15 cellular contexts compared by ENCODE assay signal in genomic region chr13:98651716-98652115, GRCh38.
"Had no signal": no experiment of that assay in that cellular context is flagged by ENCODE, and none has a peak within 500 bp of the region (broad histone marks: within the 10 kb centered on the region; RNA-seq: fewer than 3 reads in every experiment).

No MANE protein-coding gene starts in this region.

- DNase-seq: activated CD4-positive, alpha-beta T cell treated with anti-CD3 and anti-CD28 coated beads, Interleukin-2, amount 10 ng/mL, durations not matched to agents 7 days and 5 days; activated gamma-delta T cell treated with Interleukin-2 at 50 U/mL for 16 hours; activated T-cell treated with anti-CD3 and anti-CD28 coated beads, Interleukin-2, amount 50 U/mL, for 1 hour; brain microvascular endothelial cell; central memory CD4-positive, alpha-beta T cell; effector memory CD4-positive, alpha-beta T cell; left lung; naive thymus-derived CD4-positive, alpha-beta T cell; spleen; stimulated activated CD4-positive, alpha-beta T cell treated with anti-CD3 and anti-CD28 coated beads, Interleukin-4, amount 100 ng/mL, for 1 hour; stimulated activated naive CD4-positive, alpha-beta T cell treated with Interleukin-2 at 50 U/mL for 16 hours had no signal

- H3K4me3 ChIP-seq: ascending aorta, left lung, lung, spleen had no signal

- ATAC-seq: activated CD4-positive, CD25-positive, alpha-beta regulatory T cell treated with anti-CD3 and anti-CD28 coated beads, Interleukin-2, amount 50 U/mL, for 24 hours; left lung; naive thymus-derived CD4-positive, alpha-beta T cell had no signal

- H3K9me3 Mint-ChIP-seq: activated CD4-positive, alpha-beta T cell treated with anti-CD3 and anti-CD28 coated beads, Interleukin-2, amount 10 ng/mL, durations not matched to agents 7 days and 5 days; activated naive CD4-positive, alpha-beta T cell treated with anti-CD3 and anti-CD28 coated beads, Interleukin-2, amount 50 U/mL, for 24 hours; naive thymus-derived CD4-positive, alpha-beta T cell had no signal

- H3K27ac Mint-ChIP-seq: activated CD4-positive, alpha-beta T cell treated with anti-CD3 and anti-CD28 coated beads, Interleukin-2, amount 10 ng/mL, durations not matched to agents 7 days and 5 days; activated naive CD4-positive, alpha-beta T cell treated with anti-CD3 and anti-CD28 coated beads, Interleukin-2, amount 50 U/mL, for 24 hours; naive thymus-derived CD4-positive, alpha-beta T cell had no signal

- H3K36me3 ChIP-seq: ascending aorta, brain microvascular endothelial cell, left lung, spleen had no signal

- H3K27me3 Mint-ChIP-seq: activated naive CD4-positive, alpha-beta T cell treated with anti-CD3 and anti-CD28 coated beads, Interleukin-2, amount 50 U/mL, for 24 hours had no signal

- H3K27me3 ChIP-seq: ascending aorta, brain microvascular endothelial cell, left lung, spleen had no signal

- H3K4me1 ChIP-seq: ascending aorta had no signal

- H3K27ac ChIP-seq: ascending aorta, brain microvascular endothelial cell, left lung had no signal

- H3K4me3 Mint-ChIP-seq: activated CD4-positive, alpha-beta T cell treated with anti-CD3 and anti-CD28 coated beads, Interleukin-2, amount 10 ng/mL, durations not matched to agents 7 days and 5 days; activated naive CD4-positive, alpha-beta T cell treated with anti-CD3 and anti-CD28 coated beads, Interleukin-2, amount 50 U/mL, for 24 hours; naive thymus-derived CD4-positive, alpha-beta T cell had no signal

- H3K9me3 ChIP-seq: ascending aorta, left lung, spleen had no signal

- H3K36me3 Mint-ChIP-seq: activated naive CD4-positive, alpha-beta T cell treated with anti-CD3 and anti-CD28 coated beads, Interleukin-2, amount 50 U/mL, for 24 hours; naive thymus-derived CD4-positive, alpha-beta T cell had no signal
